In the genomic region with DNA sequence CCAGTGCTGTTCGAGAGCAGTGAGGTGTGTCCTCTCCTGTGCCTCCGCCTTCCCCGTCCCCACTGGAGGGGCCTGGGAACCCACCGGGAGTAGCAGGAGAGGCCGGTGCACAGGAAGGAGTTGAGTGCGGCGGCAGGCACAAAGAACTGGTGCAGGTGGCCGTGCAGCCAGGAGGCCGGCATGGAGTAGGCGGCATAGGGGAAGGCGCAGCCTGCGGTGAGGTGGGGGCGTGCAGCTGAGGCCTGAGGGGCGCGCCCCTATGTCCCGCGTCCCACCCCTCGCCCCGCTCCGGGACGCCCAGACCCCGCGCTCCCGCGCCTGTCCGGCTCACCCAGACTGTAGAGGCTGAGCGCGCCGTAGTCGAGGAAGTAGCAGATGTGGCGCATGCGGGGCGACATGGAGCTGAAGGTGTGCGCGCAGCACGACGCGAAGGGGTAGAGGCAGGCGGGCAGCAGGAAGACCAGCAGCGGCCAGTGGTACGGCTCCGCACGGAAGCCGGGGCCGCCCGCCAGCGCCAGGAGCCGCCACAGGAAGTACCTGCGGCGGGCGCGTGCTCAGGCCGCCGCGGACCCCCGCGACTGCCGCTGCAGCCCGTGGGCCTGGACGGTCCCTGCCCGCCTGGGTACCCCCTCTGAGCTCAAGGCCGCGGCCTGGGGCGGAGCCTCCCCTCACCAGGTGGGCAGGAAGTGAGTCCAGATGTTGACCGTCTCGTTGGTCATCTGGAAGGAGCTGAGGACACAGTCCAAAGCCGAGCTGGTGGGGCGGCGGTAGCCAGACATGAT, we compare ENCODE assay signal across 9 cellular contexts. TPM values are rescaled to one million over a fixed set of nuclear protein-coding genes. Genes with fewer than 3 reads are reported as not detected.
DNase-seq lines count a peak whose midpoint lies in the region; ATAC-seq, FAIRE-seq and TF ChIP-seq lines count a peak whose summit lies in the region.
"Had no signal": no experiment of that assay in that cellular context is flagged by ENCODE, and none has a peak within 500 bp of the region (broad histone marks: within the 10 kb centered on the region; RNA-seq: fewer than 3 reads in every experiment).

No MANE protein-coding gene starts in this region.

- peak overlapping the region; percentile 66 to 90 (median 82) for H3K4me3 Mint-ChIP-seq in naive B cell

- no peak overlapping the region for H3K9ac ChIP-seq in SK-N-SH

- H3K27ac Mint-ChIP-seq in naive B cell = peak overlapping the region in 1 of 6 donors; percentile 30

- peaks cover 13 to 20% (median 16%) of the 10 kb centered on the region in 3 donors for H3K4me1 Mint-ChIP-seq in naive B cell

- peak overlapping the region in 1 of 2 experiments; percentile 62; a peak in 1 of 4 replicates for H3K27ac ChIP-seq in SK-N-SH (ENCODE audit: low read depth in 2 of 2, low read length in 1 of 2)
- no peak overlapping the region for H3K27ac ChIP-seq in Peyer's patch
- peak overlapping the region; percentile 44 for H3K27ac ChIP-seq in caudate nucleus (ENCODE audit: low read depth, low read length)
- no peak overlapping the region for H3K27ac ChIP-seq in OCI-LY7 (ENCODE audit: low read depth, low read length, poor library complexity, severe bottlenecking)

- CTCF ChIA-PET in SK-N-SH (lab: Yijun Ruan, JAX) (interaction anchor here (1.4 to 4.0 kb wide), 6 partner anchors 11 to 149 kb away, joined by 4 to 26 read pairs (median 8); no protein-coding TSS in a partner anchor), OCI-LY7 (lab: Charles Lee; ENCODE audit: unreplicated experiment) (no interaction called here)

- TF ChIP-seq POLR2A in Peyer's patch (IDR thresholded peaks at IDR 0.05) = no peak

- H4K20me1 ChIP-seq in SK-N-SH (ENCODE audit: insufficient read depth) = no peaks in the 10 kb centered on the region
- H4K20me1 ChIP-seq in OCI-LY7 (ENCODE audit: insufficient read depth, low read length) = no peaks in the 10 kb centered on the region; the same call in 1 of the 2 replicates

- no peak overlapping the region for H3K4me3 ChIP-seq in SK-N-SH (ENCODE audit: low read depth in 2 of 2, low read length in 1 of 2)
- H3K4me3 ChIP-seq in Peyer's patch = peak overlapping the region; percentile 28 to 53 (median 44)
- no peak overlapping the region for H3K4me3 ChIP-seq in OCI-LY7 (ENCODE audit: low read depth, low read length, poor library complexity, severe bottlenecking)

- H3K4me1 ChIP-seq in SK-N-SH (ENCODE audit: control insufficient read depth in 1 of 2, insufficient read depth in 2 of 2, low read depth in 1 of 2, low read length in 1 of 2) (peaks cover 7 to 57% of the 10 kb centered on the region in 2 experiments; a peak in 2 of 4 replicates), Peyer's patch (peaks cover 0 to 24% (median 11%) of the 10 kb centered on the region in 4 donors), OCI-LY7 (ENCODE audit: insufficient read depth, low read length, poor library complexity, severe bottlenecking) (no peaks in the 10 kb centered on the region)

- no peak for TF ChIP-seq RAD21 in SK-N-SH (IDR thresholded peaks at IDR 0.05; ENCODE audit: low read length)

- intact Hi-C loops in OCI-LY7 (cut with micrococcal nuclease; ENCODE audit: unreplicated experiment) = no loop called here

- peaks cover 0 to 23% (median 10%) of the 10 kb centered on the region in 3 donors for H3K27me3 Mint-ChIP-seq in naive B cell

- TF ChIP-seq CTCF in SK-N-SH (IDR thresholded peaks at IDR 0.05) (no peak), Peyer's patch (IDR thresholded peaks at IDR 0.05) (no peak), D721Med (IDR thresholded peaks at IDR 0.05; ENCODE audit: insufficient read depth, missing control alignments) (no peak), OCI-LY7 (conservative IDR thresholded peaks at IDR 0.05; ENCODE audit: low read length) (no peak)

- no TSS peak for BruUV-seq in OCI-LY7 (replicated peaks; lab: Mats Ljungman, UMichigan)

- no peak for FAIRE-seq in D721Med (lab: Jason Lieb, UNC)
- FAIRE-seq: G401.6 had no signal

- peaks cover 0 to 6% of the 10 kb centered on the region in 2 donors for H3K36me3 Mint-ChIP-seq in naive B cell

- H2AFZ ChIP-seq in SK-N-SH (ENCODE audit: low read depth) (no peak overlapping the region), OCI-LY7 (ENCODE audit: low read length) (no peak overlapping the region)

- H3K9me2 ChIP-seq in SK-N-SH (no peaks in the 10 kb centered on the region), OCI-LY7 (ENCODE audit: insufficient read depth, low read length) (no peaks in the 10 kb centered on the region)

- no peaks in the 10 kb centered on the region for H3K79me2 ChIP-seq in SK-N-SH (ENCODE audit: insufficient read depth)
- no peaks in the 10 kb centered on the region for H3K79me2 ChIP-seq in OCI-LY7 (ENCODE audit: insufficient read depth, low read depth, low read length)

- peaks cover 5 to 26% of the 10 kb centered on the region in 2 experiments for H3K36me3 ChIP-seq in SK-N-SH (replicated peaks in 1 of 2; ENCODE audit: control insufficient read depth in 1 of 2, insufficient read depth in 2 of 2, low read length in 1 of 2)
- peaks cover 0 to 22% (median 0%) of the 10 kb centered on the region in 3 donors for H3K36me3 ChIP-seq in Peyer's patch
- peaks cover 23% of the 10 kb centered on the region for H3K36me3 ChIP-seq in OCI-LY7 (ENCODE audit: insufficient read depth, low read length)

- H3K27me3 ChIP-seq in SK-N-SH (ENCODE audit: insufficient read depth) (no peaks in the 10 kb centered on the region), Peyer's patch (no peaks in the 10 kb centered on the region)

- DNase-seq in SK-N-SH (peak; percentile 42), Peyer's patch (peak; percentile 25 to 58 (median 56)), caudate nucleus (lab: John Stamatoyannopoulos, UW) (no peak), naive B cell (peak; percentile 19), D721Med (ENCODE audit: insufficient read length, low spot score) (no peak), ecto neural progenitor cell (ENCODE audit: low spot score) (no peak), OCI-LY7 (ENCODE audit: low spot score) (no peak)

- H3F3A ChIP-seq in SK-N-SH (replicated peaks; ENCODE audit: insufficient read depth) = peaks cover 4% of the 10 kb centered on the region

- no peak overlapping the region for H3K4me2 ChIP-seq in SK-N-SH
- no peak overlapping the region; the same call in 1 of the 2 replicates for H3K4me2 ChIP-seq in OCI-LY7 (ENCODE audit: low read length)

- POLR2A ChIA-PET in SK-N-SH (lab: Yijun Ruan, JAX) = interaction anchor here (1.0 to 1.8 kb wide), 2 partner anchors 14 to 33 kb away, joined by 3 to 4 read pairs; a partner anchor contains a TSS
- POLR2A ChIA-PET in OCI-LY7 (lab: Charles Lee) = interaction anchor here (0.9 kb wide), 1 partner anchor 117 kb away, joined by 3 read pairs; no protein-coding TSS in a partner anchor

- ATAC-seq in SK-N-SH treated with all-trans-retinoic acid at 6 μM for 48 hours = no peak
- ATAC-seq in naive B cell (ENCODE audit: low read depth in 2 of 2) = peak; percentile 63 to 70

- TF ChIP-seq EP300 in SK-N-SH (IDR thresholded peaks at IDR 0.05; ENCODE audit: borderline replicate concordance in 1 of 2, low read depth in 1 of 2, low read length in 1 of 2) = no peak

- H3K9me3 ChIP-seq in SK-N-SH (no peaks in the 10 kb centered on the region), Peyer's patch (no peaks in the 10 kb centered on the region), OCI-LY7 (ENCODE audit: low read length) (no peaks in the 10 kb centered on the region)

- WGBS in SK-N-SH (ENCODE audit: low lambda C conversion rate) = 94% methylated on average over 34 of the region's 69 CpGs

- no peaks in the 10 kb centered on the region for H3K9me3 Mint-ChIP-seq in naive B cell

TF ChIP-seq in SK-N-SH, 30 proteins besides CTCF, POLR2A, EP300 and RAD21 (continues in another document):
- TF ChIP-seq MXI1 (IDR thresholded peaks at IDR 0.05; ENCODE audit: low read depth, low read length) (no peak), RFX5 (IDR thresholded peaks at IDR 0.05; ENCODE audit: low read length) (no peak)

TF ChIP-seq in SK-N-SH treated with all-trans-retinoic acid at 6 μM for 48 hours, 23 proteins besides CTCF, POLR2A, EP300 and RAD21 (continues in another document):
- TF ChIP-seq ARNTL (CRISPR knock-in tag; IDR thresholded peaks at IDR 0.05; ENCODE audit: borderline replicate concordance, low read depth) (no peak), GLIS3 (CRISPR knock-in tag; IDR thresholded peaks at IDR 0.05) (no peak)

RNA-seq across cellular contexts. Expression of a gene that starts 2.2 kb away (rescaled TPM):
- polyA plus RNA-seq in SK-N-SH (2012; rRNA removed) (2.4 and 3.5 TPM in 2 replicates), naive B cell (ENCODE audit: low read depth in 6 of 6) (not detected)
- 0.69 and 0.88 TPM in 2 replicates for polyA plus RNA-seq in SK-N-SH (2012; cell fraction: cytosol; rRNA removed)
- polyA plus RNA-seq in SK-N-SH (2012; cell fraction: nucleus; rRNA removed) = 30.6 and 40.2 TPM in 2 replicates
- total RNA-seq in Peyer's patch (1 to 10 TPM in 3 of 4 donors, under 1 TPM in 1; 0.70 to 7.4 (median 4.1) TPM), OCI-LY7 (2022) (15.7 and 16.4 TPM in 2 replicates)
- total RNA-seq in OCI-LY7 (2014; rRNA removed; shearing (Covaris generic)) = 4.2 and 5.0 TPM in 2 replicates

RNA-seq across cellular contexts. Expression of a gene that starts 3.7 kb away (rescaled TPM):
- polyA plus RNA-seq in SK-N-SH (2012; rRNA removed) = 0.96 and 1.1 TPM in 2 replicates
- polyA plus RNA-seq in SK-N-SH (2012; cell fraction: cytosol; rRNA removed) = 0.13 and 0.18 TPM in 2 replicates
- polyA plus RNA-seq in SK-N-SH (2012; cell fraction: nucleus; rRNA removed) = 7.7 and 10.5 TPM in 2 replicates
- 1 to 10 TPM in 2 of 4 donors, not detected in 2; 1.1 to 2.1 TPM for total RNA-seq in Peyer's patch
- polyA plus RNA-seq in naive B cell (ENCODE audit: low read depth in 6 of 6) = 1 to 10 TPM in 1 of 6 donors, not detected in 5; 1.1 TPM
- total RNA-seq in OCI-LY7 (2014; rRNA removed; shearing (Covaris generic)) = 4.2 and 6.0 TPM in 2 replicates
- total RNA-seq in OCI-LY7 (2022) = 3.7 and 4.7 TPM in 2 replicates

RNA-seq across cellular contexts. Expression of a gene that starts 32.8 kb away (rescaled TPM):
- polyA plus RNA-seq in SK-N-SH (2012; rRNA removed) (72.5 and 89.5 TPM in 2 replicates), naive B cell (ENCODE audit: low read depth in 6 of 6) (100 to 1,000 TPM; 107 to 157 (median 115) TPM)
- 60.3 and 74.6 TPM in 2 replicates for polyA plus RNA-seq in SK-N-SH (2012; cell fraction: cytosol; rRNA removed)
- 66.4 and 78.0 TPM in 2 replicates for polyA plus RNA-seq in SK-N-SH (2012; cell fraction: nucleus; rRNA removed)
- total RNA-seq in Peyer's patch (10 to 100 TPM; 39.9 to 52.8 (median 43.6) TPM), OCI-LY7 (2022) (67.5 and 75.5 TPM in 2 replicates)
- total RNA-seq in OCI-LY7 (2014; rRNA removed; shearing (Covaris generic)) = 82.5 and 88.3 TPM in 2 replicates

RNA-seq across cellular contexts. Expression of a gene that starts 37.0 kb away (rescaled TPM):
- polyA plus RNA-seq in SK-N-SH (2012; rRNA removed) (21.3 and 28.2 TPM in 2 replicates), naive B cell (ENCODE audit: low read depth in 6 of 6) (10 to 100 TPM in 5 of 6 donors, 1 to 10 TPM in 1; 8.3 to 30.9 (median 12.6) TPM)
- polyA plus RNA-seq in SK-N-SH (2012; cell fraction: cytosol; rRNA removed) = 12.5 and 19.4 TPM in 2 replicates
- 112 and 114 TPM in 2 replicates for polyA plus RNA-seq in SK-N-SH (2012; cell fraction: nucleus; rRNA removed)
- total RNA-seq in Peyer's patch (100 to 1,000 TPM in 2 of 4 donors, 10 to 100 TPM in 2; 70.1 to 139 (median 103) TPM), OCI-LY7 (2022) (88.9 and 99.0 TPM in 2 replicates)
- total RNA-seq in OCI-LY7 (2014; rRNA removed; shearing (Covaris generic)) = 87.0 and 87.9 TPM in 2 replicates

RNA-seq across cellular contexts. Expression of a gene that starts 38.5 kb away (rescaled TPM):
- polyA plus RNA-seq in SK-N-SH (2012; rRNA removed) (4.2 and 4.5 TPM in 2 replicates), naive B cell (ENCODE audit: low read depth in 6 of 6) (10 to 100 TPM in 3 of 6 donors, 1 to 10 TPM in 3; 6.9 to 13.0 (median 9.5) TPM)
- polyA plus RNA-seq in SK-N-SH (2012; cell fraction: cytosol; rRNA removed) = 1.7 and 2.8 TPM in 2 replicates
- 9.6 and 12.8 TPM in 2 replicates for polyA plus RNA-seq in SK-N-SH (2012; cell fraction: nucleus; rRNA removed)
- total RNA-seq in Peyer's patch (1 to 10 TPM; 1.9 to 9.7 (median 5.4) TPM), OCI-LY7 (2022) (6.8 and 7.4 TPM in 2 replicates)
- 5.0 and 6.2 TPM in 2 replicates for total RNA-seq in OCI-LY7 (2014; rRNA removed; shearing (Covaris generic))

Comparison
In these comparisons a context has a peak if more than half of its experiments do, and no peak if none do; other contexts are left out.
1. DNase-seq: peak in SK-N-SH (single experiment), Peyer's patch (3 of 3) and naive B cell (single experiment); none in caudate nucleus (0 of 61), D721Med (single experiment), ecto neural progenitor cell (single experiment) and OCI-LY7 (single experiment).
2. H3K4me3 ChIP-seq: peak in Peyer's patch (4 of 4); none in SK-N-SH (0 of 2) and OCI-LY7 (single experiment).